Comparison of ENCODE assay signal across 1 cellular context in the genomic region with DNA sequence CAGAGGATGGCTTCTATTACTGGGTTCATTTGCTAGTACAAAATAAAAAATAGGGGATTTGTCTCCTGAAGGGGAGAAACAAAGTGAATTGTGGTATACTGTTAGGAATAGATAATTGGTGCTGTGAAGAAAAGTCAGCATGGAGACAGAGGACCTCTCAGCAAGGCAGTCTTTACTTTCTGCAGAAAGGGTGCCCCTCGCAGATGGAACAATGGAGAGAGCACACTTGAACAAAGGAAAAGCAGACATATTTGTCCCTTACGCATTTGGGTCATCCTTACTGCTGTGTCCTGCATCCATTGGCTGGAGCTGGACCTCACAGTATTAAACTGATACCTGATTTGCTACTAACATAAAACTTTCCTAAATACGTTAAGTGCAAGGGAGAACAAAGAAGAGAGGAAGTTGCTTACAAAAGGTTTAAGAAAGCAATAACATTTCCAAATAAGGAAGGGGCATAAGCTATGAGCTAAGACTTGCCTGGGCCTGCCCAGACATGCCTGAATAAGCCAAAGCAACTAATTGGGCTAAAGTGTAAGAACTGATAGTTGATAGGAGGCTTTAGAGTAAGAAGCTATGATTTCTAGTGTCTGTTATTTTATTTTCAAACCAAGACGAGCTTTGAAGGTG.
TF ChIP-seq lines count a peak whose summit lies in the region.

No MANE protein-coding gene starts in this region.

TF ChIP-seq in GM23338, 12 proteins besides CTCF, POLR2A, EP300 and RAD21 (continued from another document):
- TF ChIP-seq, protein P1, sequence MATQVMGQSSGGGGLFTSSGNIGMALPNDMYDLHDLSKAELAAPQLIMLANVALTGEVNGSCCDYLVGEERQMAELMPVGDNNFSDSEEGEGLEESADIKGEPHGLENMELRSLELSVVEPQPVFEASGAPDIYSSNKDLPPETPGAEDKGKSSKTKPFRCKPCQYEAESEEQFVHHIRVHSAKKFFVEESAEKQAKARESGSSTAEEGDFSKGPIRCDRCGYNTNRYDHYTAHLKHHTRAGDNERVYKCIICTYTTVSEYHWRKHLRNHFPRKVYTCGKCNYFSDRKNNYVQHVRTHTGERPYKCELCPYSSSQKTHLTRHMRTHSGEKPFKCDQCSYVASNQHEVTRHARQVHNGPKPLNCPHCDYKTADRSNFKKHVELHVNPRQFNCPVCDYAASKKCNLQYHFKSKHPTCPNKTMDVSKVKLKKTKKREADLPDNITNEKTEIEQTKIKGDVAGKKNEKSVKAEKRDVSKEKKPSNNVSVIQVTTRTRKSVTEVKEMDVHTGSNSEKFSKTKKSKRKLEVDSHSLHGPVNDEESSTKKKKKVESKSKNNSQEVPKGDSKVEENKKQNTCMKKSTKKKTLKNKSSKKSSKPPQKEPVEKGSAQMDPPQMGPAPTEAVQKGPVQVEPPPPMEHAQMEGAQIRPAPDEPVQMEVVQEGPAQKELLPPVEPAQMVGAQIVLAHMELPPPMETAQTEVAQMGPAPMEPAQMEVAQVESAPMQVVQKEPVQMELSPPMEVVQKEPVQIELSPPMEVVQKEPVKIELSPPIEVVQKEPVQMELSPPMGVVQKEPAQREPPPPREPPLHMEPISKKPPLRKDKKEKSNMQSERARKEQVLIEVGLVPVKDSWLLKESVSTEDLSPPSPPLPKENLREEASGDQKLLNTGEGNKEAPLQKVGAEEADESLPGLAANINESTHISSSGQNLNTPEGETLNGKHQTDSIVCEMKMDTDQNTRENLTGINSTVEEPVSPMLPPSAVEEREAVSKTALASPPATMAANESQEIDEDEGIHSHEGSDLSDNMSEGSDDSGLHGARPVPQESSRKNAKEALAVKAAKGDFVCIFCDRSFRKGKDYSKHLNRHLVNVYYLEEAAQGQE (IDR thresholded peaks at IDR 0.05; ENCODE audit: unreplicated experiment) = no peak
- TF ChIP-seq ZNF114 (CRISPR knock-in tag; IDR thresholded peaks at IDR 0.05) (no peak), ZNF331 (CRISPR knock-in tag; IDR thresholded peaks at IDR 0.05; ENCODE audit: low read depth) (no peak), NANOG (IDR thresholded peaks at IDR 0.05; ENCODE audit: borderline replicate concordance) (no peak), EZH2 (IDR thresholded peaks at IDR 0.05; ENCODE audit: low read depth, unreplicated experiment) (no peak), POLR2AphosphoS5 (IDR thresholded peaks at IDR 0.05; ENCODE audit: low read depth) (no peak), STAT1 (IDR thresholded peaks at IDR 0.05; ENCODE audit: unreplicated experiment) (no peak)
- TF ChIP-seq, protein P2, sequence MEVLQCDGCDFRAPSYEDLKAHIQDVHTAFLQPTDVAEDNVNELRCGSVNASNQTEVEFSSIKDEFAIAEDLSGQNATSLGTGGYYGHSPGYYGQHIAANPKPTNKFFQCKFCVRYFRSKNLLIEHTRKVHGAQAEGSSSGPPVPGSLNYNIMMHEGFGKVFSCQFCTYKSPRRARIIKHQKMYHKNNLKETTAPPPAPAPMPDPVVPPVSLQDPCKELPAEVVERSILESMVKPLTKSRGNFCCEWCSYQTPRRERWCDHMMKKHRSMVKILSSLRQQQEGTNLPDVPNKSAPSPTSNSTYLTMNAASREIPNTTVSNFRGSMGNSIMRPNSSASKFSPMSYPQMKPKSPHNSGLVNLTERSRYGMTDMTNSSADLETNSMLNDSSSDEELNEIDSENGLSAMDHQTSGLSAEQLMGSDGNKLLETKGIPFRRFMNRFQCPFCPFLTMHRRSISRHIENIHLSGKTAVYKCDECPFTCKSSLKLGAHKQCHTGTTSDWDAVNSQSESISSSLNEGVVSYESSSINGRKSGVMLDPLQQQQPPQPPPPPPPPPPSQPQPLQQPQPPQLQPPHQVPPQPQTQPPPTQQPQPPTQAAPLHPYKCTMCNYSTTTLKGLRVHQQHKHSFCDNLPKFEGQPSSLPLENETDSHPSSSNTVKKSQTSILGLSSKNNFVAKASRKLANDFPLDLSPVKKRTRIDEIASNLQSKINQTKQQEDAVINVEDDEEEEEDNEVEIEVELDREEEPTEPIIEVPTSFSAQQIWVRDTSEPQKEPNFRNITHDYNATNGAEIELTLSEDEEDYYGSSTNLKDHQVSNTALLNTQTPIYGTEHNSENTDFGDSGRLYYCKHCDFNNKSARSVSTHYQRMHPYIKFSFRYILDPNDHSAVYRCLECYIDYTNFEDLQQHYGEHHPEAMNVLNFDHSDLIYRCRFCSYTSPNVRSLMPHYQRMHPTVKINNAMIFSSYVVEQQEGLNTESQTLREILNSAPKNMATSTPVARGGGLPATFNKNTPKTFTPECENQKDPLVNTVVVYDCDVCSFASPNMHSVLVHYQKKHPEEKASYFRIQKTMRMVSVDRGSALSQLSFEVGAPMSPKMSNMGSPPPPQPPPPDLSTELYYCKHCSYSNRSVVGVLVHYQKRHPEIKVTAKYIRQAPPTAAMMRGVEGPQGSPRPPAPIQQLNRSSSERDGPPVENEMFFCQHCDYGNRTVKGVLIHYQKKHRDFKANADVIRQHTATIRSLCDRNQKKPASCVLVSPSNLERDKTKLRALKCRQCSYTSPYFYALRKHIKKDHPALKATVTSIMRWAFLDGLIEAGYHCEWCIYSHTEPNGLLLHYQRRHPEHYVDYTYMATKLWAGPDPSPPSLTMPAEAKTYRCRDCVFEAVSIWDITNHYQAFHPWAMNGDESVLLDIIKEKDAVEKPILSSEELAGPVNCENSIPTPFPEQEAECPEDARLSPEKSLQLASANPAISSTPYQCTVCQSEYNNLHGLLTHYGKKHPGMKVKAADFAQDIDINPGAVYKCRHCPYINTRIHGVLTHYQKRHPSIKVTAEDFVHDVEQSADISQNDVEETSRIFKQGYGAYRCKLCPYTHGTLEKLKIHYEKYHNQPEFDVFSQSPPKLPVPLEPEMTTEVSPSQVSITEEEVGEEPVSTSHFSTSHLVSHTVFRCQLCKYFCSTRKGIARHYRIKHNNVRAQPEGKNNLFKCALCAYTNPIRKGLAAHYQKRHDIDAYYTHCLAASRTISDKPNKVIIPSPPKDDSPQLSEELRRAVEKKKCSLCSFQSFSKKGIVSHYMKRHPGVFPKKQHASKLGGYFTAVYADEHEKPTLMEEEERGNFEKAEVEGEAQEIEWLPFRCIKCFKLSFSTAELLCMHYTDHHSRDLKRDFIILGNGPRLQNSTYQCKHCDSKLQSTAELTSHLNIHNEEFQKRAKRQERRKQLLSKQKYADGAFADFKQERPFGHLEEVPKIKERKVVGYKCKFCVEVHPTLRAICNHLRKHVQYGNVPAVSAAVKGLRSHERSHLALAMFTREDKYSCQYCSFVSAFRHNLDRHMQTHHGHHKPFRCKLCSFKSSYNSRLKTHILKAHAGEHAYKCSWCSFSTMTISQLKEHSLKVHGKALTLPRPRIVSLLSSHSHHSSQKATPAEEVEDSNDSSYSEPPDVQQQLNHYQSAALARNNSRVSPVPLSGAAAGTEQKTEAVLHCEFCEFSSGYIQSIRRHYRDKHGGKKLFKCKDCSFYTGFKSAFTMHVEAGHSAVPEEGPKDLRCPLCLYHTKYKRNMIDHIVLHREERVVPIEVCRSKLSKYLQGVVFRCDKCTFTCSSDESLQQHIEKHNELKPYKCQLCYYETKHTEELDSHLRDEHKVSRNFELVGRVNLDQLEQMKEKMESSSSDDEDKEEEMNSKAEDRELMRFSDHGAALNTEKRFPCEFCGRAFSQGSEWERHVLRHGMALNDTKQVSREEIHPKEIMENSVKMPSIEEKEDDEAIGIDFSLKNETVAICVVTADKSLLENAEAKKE (CRISPR knock-in tag; IDR thresholded peaks at IDR 0.05) = no peak
